ENCODE assay signal across 9 cellular contexts in genomic region chr2:168705534-168706470, GRCh38.
DNase-seq lines count a peak whose midpoint lies in the region; ATAC-seq and TF ChIP-seq lines count a peak whose summit lies in the region.
"Had no signal": no experiment of that assay in that cellular context is flagged by ENCODE, and none has a peak within 500 bp of the region (broad histone marks: within the 10 kb centered on the region; RNA-seq: fewer than 3 reads in every experiment).

No MANE protein-coding gene starts in this region.

- H3K9ac ChIP-seq in DND-41 (ENCODE audit: low read depth, low read length), result no peak overlapping the region

- H3K79me2 ChIP-seq in DND-41 (ENCODE audit: insufficient read depth, low read length), result no peaks in the 10 kb centered on the region

- H3K4me1 ChIP-seq in DND-41 (ENCODE audit: insufficient read depth, low read length), result no peaks in the 10 kb centered on the region

- DNase-seq in DND-41, result no peak
- DNase-seq in Jurkat, Clone E6-1 (ENCODE audit: low read depth, low spot score), result peak; percentile 33
- DNase-seq in astrocyte of the spinal cord (ENCODE audit: low read depth, low spot score), result peak; percentile 44
- peak; percentile 37 to 65 for DNase-seq in lung microvascular endothelial cell (ENCODE audit: low read depth in 2 of 2)
- no peak for DNase-seq in NK-92 treated with Interleukin-12 subunit alpha and Interleukin-12 subunit beta, amount 100 ng/mL, for 24 hours (lab: John Stamatoyannopoulos, UW)
- DNase-seq in stimulated activated CD4-positive, alpha-beta T cell treated with anti-CD3 and anti-CD28 coated beads, Interleukin-2, amount 100 ng/mL, for 48 hours, result no peak
- DNase-seq in NCI-H2171 treated with DMSO at 0.1 percent for 48 hours (lab: John Stamatoyannopoulos, UW), result no peak

- no peak overlapping the region for H3K27ac ChIP-seq in DND-41 (ENCODE audit: low read length)
- H3K27ac ChIP-seq: skin epidermis had no signal

- H4K20me1 ChIP-seq in DND-41 (ENCODE audit: insufficient read depth, low read length), result no peaks in the 10 kb centered on the region

- no peak overlapping the region for H3K4me2 ChIP-seq in DND-41 (ENCODE audit: insufficient read depth, low read length)

- no peaks in the 10 kb centered on the region for H3K27me3 ChIP-seq in DND-41 (ENCODE audit: insufficient read depth, low read length, poor library complexity)

- H3K36me3 ChIP-seq in DND-41 (ENCODE audit: insufficient read depth, low read length), result no peaks in the 10 kb centered on the region

- TF ChIP-seq CTCF in DND-41 (IDR thresholded peaks at IDR 0.05; ENCODE audit: borderline replicate concordance, extremely low read depth, low read length, poor library complexity, severe bottlenecking) (peak; percentile 44), astrocyte of the spinal cord (IDR thresholded peaks at IDR 0.05; ENCODE audit: low read depth, low read length) (peak; percentile 48)

- in situ Hi-C loops in astrocyte of the spinal cord (cut with HindIII; ENCODE audit: low sequenced_read_pairs), result no loop called here

- H2AFZ ChIP-seq in DND-41 (ENCODE audit: low read depth, low read length), result no peak overlapping the region

- ATAC-seq in DND-41 (ENCODE audit: insufficient read depth, low read depth) (no peak), GM21447 (IDR thresholded peaks at IDR 0.05; ENCODE audit: unreplicated experiment) (no peak)

- H3K4me3 ChIP-seq in DND-41 (ENCODE audit: low read depth in 1 of 2, low read length in 2 of 2) (no peak overlapping the region), astrocyte of the spinal cord (ENCODE audit: low read depth, low read length) (no peak overlapping the region)
- H3K4me3 ChIP-seq in Jurkat, Clone E6-1 (ENCODE audit: low read length), result no peak overlapping the region
- H3K4me3 ChIP-seq: skin epidermis had no signal

- no peaks in the 10 kb centered on the region for H3K9me3 ChIP-seq in DND-41 (ENCODE audit: insufficient read depth, low read length, severe bottlenecking)

Comparison
In these comparisons a context has a peak if more than half of its experiments do, and no peak if none do; other contexts are left out.
1. DNase-seq: peak in Jurkat, Clone E6-1 (single experiment), astrocyte of the spinal cord (single experiment) and lung microvascular endothelial cell (2 of 2); none in DND-41 (single experiment), NK-92 treated with Interleukin-12 subunit alpha and Interleukin-12 subunit beta, amount 100 ng/mL, for 24 hours (single experiment), stimulated activated CD4-positive, alpha-beta T cell treated with anti-CD3 and anti-CD28 coated beads, Interleukin-2, amount 100 ng/mL, for 48 hours (0 of 2) and NCI-H2171 treated with DMSO at 0.1 percent for 48 hours (single experiment).